ENCODE assay signal across 14 cellular contexts in genomic region chr6:38775870-38776269, GRCh38.
DNase-seq lines count a peak whose midpoint lies in the region; ATAC-seq and TF ChIP-seq lines count a peak whose summit lies in the region.
"Had no signal": no experiment of that assay in that cellular context is flagged by ENCODE, and none has a peak within 500 bp of the region (broad histone marks: within the 10 kb centered on the region; RNA-seq: fewer than 3 reads in every experiment).

No MANE protein-coding gene starts in this region.

- no peak for DNase-seq in left lung
- no peak for DNase-seq in HUDEP-2 (lab: John Stamatoyannopoulos, UW; ENCODE audit: unreplicated experiment in 76 of 76)
- no peak for DNase-seq in HK-2 (ENCODE audit: unreplicated experiment)
- DNase-seq in erythroblast (lab: John Stamatoyannopoulos, UW) = no peak
- DNase-seq: activated T-cell treated with anti-CD3 and anti-CD28 coated beads, Interleukin-2, amount 50 U/mL, for 72 hours; Calu3; heart right ventricle; NCI-H345 had no signal

- H3K27ac ChIP-seq in left lung = no peak overlapping the region
- H3K27ac ChIP-seq: heart right ventricle, SK-N-MC had no signal

- no peak for TF ChIP-seq POLR2A in erythroblast (IDR thresholded peaks at IDR 0.05; ENCODE audit: low read length)

- H3K4me1 ChIP-seq in left lung = peaks cover 0 to 8% of the 10 kb centered on the region in 2 donors

- no peaks in the 10 kb centered on the region for H3K27me3 ChIP-seq in left lung

- intact Hi-C loops in left lung (cut with DNase I) = no loop called here

- H3K9me3 ChIP-seq in left lung = no peaks in the 10 kb centered on the region

- H3K4me3 ChIP-seq in left lung = no peak overlapping the region
- H3K4me3 ChIP-seq: heart right ventricle, lung, SK-N-MC had no signal

- ATAC-seq in GM18867 (IDR thresholded peaks at IDR 0.05; ENCODE audit: unreplicated experiment) (peak; percentile 68), HG02610 (IDR thresholded peaks at IDR 0.05; ENCODE audit: unreplicated experiment) (peak; percentile 48), HG03565 (IDR thresholded peaks at IDR 0.05; ENCODE audit: unreplicated experiment) (peak; percentile 58), left lung (peak; percentile 72), GM19455 (IDR thresholded peaks at IDR 0.05; ENCODE audit: unreplicated experiment) (no peak)
- ATAC-seq: heart right ventricle had no signal

- H3K36me3 ChIP-seq in left lung = no peaks in the 10 kb centered on the region
- H3K36me3 ChIP-seq: heart right ventricle had no signal

- no peak for TF ChIP-seq CTCF in left lung (IDR thresholded peaks at IDR 0.05)
